6 cellular contexts compared by ENCODE assay signal in the genomic region with DNA sequence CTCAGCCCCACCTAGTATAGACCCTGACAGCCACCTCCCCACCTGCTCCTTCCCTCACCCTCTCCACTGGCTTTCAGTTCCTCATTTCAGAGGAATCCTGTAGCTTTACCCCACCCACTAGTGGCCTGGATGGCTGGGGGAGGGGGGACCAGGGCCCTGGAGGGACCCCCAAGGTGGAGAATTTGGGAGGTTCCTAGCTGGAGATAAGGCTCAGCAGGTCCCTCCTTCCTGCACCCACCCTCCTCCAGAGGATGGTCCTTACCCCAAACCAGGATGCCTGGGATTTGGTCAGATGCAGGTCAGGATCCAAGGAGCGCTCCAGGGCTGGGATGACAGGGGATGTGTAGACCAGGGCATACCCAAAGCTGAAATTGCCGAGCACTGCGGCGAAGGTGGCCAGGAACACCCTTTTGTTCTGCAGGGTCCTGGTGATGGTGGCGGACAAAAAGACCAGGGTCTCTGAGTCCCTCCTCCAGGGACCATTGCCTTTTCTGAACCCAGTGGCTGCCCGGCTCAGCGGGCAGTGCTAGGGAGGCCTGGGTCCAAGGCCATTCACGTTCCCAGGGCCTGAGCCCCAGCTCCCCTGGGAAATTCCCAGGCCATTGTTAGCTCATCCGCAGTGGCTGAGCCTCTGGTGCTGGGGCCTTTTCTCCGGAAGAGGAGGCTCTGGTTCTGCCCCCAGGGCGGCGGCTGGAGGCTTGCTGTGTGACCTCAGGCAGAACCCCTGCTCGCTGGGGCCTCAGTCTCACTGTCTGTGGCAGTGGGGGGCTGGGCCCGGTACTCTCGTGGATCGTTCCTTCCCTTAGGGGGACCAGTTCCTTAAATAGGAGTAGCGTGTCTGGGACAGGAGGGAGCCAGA. TPM values are rescaled to one million over a fixed set of nuclear protein-coding genes. Genes with fewer than 3 reads are reported as not detected.
DNase-seq lines count a peak whose midpoint lies in the region; ATAC-seq and TF ChIP-seq lines count a peak whose summit lies in the region.

No MANE protein-coding gene starts in this region.

- TF ChIP-seq POLR2A in GM15510 (IDR thresholded peaks at IDR 0.05; ENCODE audit: borderline replicate concordance, extremely low read depth, insufficient read length) = peak; percentile 18
- no peak for TF ChIP-seq POLR2A in uterus (IDR thresholded peaks at IDR 0.05)

- H3K4me3 ChIP-seq in iPS-18c (ENCODE audit: insufficient read depth, low read depth, low read length) = peak overlapping the region; percentile 73
- peak overlapping the region; percentile 33 to 42 for H3K4me3 ChIP-seq in uterus

- peak; percentile 24 for DNase-seq in SW480 (ENCODE audit: low spot score)
- no peak for DNase-seq in uterus
- no peak for DNase-seq in COLO829 (ENCODE audit: low spot score)

- H3K36me3 ChIP-seq in uterus = no peaks in the 10 kb centered on the region

- intact Hi-C loops in uterus (cut with DNase I; ENCODE audit: low total_unique reads) = no loop called here

- peak overlapping the region; percentile 57 to 58 for H3K27ac ChIP-seq in uterus

- ATAC-seq in HG02763 (IDR thresholded peaks at IDR 0.05; ENCODE audit: unreplicated experiment) = peak; percentile 7

- H3K27me3 ChIP-seq in uterus = no peaks in the 10 kb centered on the region

- no peak for TF ChIP-seq CTCF in uterus (IDR thresholded peaks at IDR 0.05)

- H3K9me3 ChIP-seq in iPS-18c (ENCODE audit: control insufficient read depth, insufficient read depth, low read length) (no peaks in the 10 kb centered on the region), uterus (no peaks in the 10 kb centered on the region)

- H3K4me1 ChIP-seq in uterus = peaks cover 0 to 5% of the 10 kb centered on the region in 2 donors

RNA-seq across cellular contexts. Expression of gene SLC2A6, which starts 0.7 kb away (rescaled TPM):
- total RNA-seq in uterus = 10 to 100 TPM in 1 of 4 donors, 1 to 10 TPM in 1, under 1 TPM in 2; 0.26 to 11.5 (median 2.1) TPM

RNA-seq across cellular contexts. Expression of gene CACFD1, which starts 18.4 kb away (rescaled TPM):
- total RNA-seq in uterus = 10 to 100 TPM in 1 of 4 donors, 1 to 10 TPM in 3; 2.3 to 21.6 (median 5.2) TPM

RNA-seq across cellular contexts. Expression of gene MYMK, which starts 46.5 kb away (rescaled TPM):
- not detected for total RNA-seq in uterus

RNA-seq across cellular contexts. Expression of gene ADAMTS13, which starts 56.1 kb away (rescaled TPM):
- 1 to 10 TPM in 3 of 4 donors, not detected in 1; 1.8 to 4.9 (median 3.8) TPM for total RNA-seq in uterus

RNA-seq across cellular contexts. Expression of gene ADAMTSL2, which starts 56.3 kb away (rescaled TPM):
- total RNA-seq in uterus = 1 to 10 TPM in 2 of 4 donors, under 1 TPM in 1, not detected in 1; 0.26 to 3.0 (median 2.4) TPM
